In the genomic region with DNA sequence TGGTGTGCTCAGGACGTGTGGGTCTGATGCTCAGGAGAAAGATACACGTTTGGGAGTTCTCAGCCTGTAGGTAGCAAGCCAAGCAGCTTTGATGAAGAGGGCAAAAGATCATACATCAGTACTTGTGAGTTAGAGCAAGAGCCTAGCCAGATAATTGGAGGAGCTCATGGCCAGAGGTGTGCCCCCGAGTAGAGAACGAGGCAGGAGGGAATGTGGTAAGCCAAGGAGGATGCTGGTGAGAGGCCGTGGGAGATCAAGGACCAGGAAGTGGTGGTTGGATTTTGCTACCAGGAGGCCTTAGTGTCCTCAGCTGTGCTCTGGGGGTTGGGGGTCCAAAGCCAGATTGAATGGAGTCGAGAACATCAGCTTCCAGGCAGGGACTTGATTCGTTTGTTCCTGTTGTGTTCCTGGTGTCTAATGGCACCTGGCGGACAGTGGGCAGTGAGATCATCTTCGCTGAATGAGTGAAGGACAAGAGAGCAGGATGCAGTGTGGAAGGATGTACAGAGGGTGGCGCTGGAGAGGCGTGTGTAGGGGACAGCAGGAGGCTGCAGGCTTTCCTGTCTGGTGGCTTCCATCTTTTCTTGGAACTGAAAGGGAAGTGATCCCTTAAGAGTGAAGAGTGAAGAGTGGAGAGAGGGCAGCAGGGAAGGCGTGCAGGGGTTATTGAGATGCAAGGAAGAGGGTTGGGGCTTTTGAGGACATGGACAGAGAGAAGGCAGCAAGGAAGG, we compare ENCODE assay signal across 1 cellular context.
TF ChIP-seq lines count a peak whose summit lies in the region.

No MANE protein-coding gene starts in this region.

TF ChIP-seq in WTC11, 78 proteins besides CTCF, POLR2A, EP300 and RAD21 (continued from another document):
- TF ChIP-seq, protein P1, sequence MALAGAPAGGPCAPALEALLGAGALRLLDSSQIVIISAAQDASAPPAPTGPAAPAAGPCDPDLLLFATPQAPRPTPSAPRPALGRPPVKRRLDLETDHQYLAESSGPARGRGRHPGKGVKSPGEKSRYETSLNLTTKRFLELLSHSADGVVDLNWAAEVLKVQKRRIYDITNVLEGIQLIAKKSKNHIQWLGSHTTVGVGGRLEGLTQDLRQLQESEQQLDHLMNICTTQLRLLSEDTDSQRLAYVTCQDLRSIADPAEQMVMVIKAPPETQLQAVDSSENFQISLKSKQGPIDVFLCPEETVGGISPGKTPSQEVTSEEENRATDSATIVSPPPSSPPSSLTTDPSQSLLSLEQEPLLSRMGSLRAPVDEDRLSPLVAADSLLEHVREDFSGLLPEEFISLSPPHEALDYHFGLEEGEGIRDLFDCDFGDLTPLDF (CRISPR knock-in tag; IDR thresholded peaks at IDR 0.05) = no peak
- no peak for TF ChIP-seq SOX15 (CRISPR knock-in tag; IDR thresholded peaks at IDR 0.05)
